In the genomic region with DNA sequence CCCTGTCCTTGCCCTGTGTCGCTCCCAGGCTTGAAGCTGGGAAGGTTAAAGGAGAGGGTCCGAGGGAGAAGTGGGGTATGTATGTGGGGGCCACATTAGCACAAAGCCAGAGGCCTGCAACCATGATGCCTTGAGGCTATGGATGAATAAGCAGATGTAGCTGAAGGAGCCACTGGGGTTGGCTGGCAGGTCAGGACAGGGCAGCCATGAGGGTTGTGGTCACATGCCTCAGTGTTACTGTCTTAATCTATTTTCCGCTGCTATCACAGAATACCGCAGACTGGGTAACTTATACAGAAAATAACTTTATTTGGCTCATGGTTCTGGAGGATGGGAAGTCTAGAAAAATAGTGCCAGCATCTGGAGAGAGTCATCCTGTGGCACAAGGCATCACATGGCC, we compare ENCODE assay signal across 1 cellular context.
TF ChIP-seq lines count a peak whose summit lies in the region.

No MANE protein-coding gene starts in this region.

TF ChIP-seq in H1, 55 proteins besides CTCF, POLR2A, EP300 and RAD21:
- TF ChIP-seq, protein P1, sequence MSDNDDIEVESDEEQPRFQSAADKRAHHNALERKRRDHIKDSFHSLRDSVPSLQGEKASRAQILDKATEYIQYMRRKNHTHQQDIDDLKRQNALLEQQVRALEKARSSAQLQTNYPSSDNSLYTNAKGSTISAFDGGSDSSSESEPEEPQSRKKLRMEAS (IDR thresholded peaks at IDR 0.05), result no peak
- TF ChIP-seq, protein P2, sequence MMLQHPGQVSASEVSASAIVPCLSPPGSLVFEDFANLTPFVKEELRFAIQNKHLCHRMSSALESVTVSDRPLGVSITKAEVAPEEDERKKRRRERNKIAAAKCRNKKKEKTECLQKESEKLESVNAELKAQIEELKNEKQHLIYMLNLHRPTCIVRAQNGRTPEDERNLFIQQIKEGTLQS (IDR thresholded peaks at IDR 0.05; ENCODE audit: insufficient read depth, low read depth, low read length), result no peak
- TF ChIP-seq JUND (IDR thresholded peaks at IDR 0.05; ENCODE audit: low read length) (no peak), CHD1 (IDR thresholded peaks at IDR 0.05; ENCODE audit: low read depth, low read length) (no peak), NRF1 (IDR thresholded peaks at IDR 0.05; ENCODE audit: low read depth, low read length) (no peak), SP1 (IDR thresholded peaks at IDR 0.05; ENCODE audit: low read depth, low read length) (no peak), USF2 (IDR thresholded peaks at IDR 0.05; ENCODE audit: low read length) (no peak), BACH1 (IDR thresholded peaks at IDR 0.05; ENCODE audit: low read length) (no peak), SIRT6 (IDR thresholded peaks at IDR 0.05; ENCODE audit: low read length) (no peak), SP4 (IDR thresholded peaks at IDR 0.05; ENCODE audit: low read length) (no peak), ASH2L (IDR thresholded peaks at IDR 0.05; ENCODE audit: low read length) (no peak), HDAC6 (IDR thresholded peaks at IDR 0.05; ENCODE audit: low read depth, low read length) (no peak), CTBP2 (IDR thresholded peaks at IDR 0.05; ENCODE audit: borderline replicate concordance, insufficient read depth, insufficient read length, low read length) (no peak), GABPA (IDR thresholded peaks at IDR 0.05; ENCODE audit: borderline replicate concordance, insufficient read depth, low read length) (no peak), TBP (IDR thresholded peaks at IDR 0.05; ENCODE audit: low read depth, low read length) (no peak), SUZ12 (IDR thresholded peaks at IDR 0.05; ENCODE audit: low read length) (no peak), FOSL1 (IDR thresholded peaks at IDR 0.05; ENCODE audit: insufficient read depth, low read depth, low read length) (no peak)
- TF ChIP-seq, protein P3, sequence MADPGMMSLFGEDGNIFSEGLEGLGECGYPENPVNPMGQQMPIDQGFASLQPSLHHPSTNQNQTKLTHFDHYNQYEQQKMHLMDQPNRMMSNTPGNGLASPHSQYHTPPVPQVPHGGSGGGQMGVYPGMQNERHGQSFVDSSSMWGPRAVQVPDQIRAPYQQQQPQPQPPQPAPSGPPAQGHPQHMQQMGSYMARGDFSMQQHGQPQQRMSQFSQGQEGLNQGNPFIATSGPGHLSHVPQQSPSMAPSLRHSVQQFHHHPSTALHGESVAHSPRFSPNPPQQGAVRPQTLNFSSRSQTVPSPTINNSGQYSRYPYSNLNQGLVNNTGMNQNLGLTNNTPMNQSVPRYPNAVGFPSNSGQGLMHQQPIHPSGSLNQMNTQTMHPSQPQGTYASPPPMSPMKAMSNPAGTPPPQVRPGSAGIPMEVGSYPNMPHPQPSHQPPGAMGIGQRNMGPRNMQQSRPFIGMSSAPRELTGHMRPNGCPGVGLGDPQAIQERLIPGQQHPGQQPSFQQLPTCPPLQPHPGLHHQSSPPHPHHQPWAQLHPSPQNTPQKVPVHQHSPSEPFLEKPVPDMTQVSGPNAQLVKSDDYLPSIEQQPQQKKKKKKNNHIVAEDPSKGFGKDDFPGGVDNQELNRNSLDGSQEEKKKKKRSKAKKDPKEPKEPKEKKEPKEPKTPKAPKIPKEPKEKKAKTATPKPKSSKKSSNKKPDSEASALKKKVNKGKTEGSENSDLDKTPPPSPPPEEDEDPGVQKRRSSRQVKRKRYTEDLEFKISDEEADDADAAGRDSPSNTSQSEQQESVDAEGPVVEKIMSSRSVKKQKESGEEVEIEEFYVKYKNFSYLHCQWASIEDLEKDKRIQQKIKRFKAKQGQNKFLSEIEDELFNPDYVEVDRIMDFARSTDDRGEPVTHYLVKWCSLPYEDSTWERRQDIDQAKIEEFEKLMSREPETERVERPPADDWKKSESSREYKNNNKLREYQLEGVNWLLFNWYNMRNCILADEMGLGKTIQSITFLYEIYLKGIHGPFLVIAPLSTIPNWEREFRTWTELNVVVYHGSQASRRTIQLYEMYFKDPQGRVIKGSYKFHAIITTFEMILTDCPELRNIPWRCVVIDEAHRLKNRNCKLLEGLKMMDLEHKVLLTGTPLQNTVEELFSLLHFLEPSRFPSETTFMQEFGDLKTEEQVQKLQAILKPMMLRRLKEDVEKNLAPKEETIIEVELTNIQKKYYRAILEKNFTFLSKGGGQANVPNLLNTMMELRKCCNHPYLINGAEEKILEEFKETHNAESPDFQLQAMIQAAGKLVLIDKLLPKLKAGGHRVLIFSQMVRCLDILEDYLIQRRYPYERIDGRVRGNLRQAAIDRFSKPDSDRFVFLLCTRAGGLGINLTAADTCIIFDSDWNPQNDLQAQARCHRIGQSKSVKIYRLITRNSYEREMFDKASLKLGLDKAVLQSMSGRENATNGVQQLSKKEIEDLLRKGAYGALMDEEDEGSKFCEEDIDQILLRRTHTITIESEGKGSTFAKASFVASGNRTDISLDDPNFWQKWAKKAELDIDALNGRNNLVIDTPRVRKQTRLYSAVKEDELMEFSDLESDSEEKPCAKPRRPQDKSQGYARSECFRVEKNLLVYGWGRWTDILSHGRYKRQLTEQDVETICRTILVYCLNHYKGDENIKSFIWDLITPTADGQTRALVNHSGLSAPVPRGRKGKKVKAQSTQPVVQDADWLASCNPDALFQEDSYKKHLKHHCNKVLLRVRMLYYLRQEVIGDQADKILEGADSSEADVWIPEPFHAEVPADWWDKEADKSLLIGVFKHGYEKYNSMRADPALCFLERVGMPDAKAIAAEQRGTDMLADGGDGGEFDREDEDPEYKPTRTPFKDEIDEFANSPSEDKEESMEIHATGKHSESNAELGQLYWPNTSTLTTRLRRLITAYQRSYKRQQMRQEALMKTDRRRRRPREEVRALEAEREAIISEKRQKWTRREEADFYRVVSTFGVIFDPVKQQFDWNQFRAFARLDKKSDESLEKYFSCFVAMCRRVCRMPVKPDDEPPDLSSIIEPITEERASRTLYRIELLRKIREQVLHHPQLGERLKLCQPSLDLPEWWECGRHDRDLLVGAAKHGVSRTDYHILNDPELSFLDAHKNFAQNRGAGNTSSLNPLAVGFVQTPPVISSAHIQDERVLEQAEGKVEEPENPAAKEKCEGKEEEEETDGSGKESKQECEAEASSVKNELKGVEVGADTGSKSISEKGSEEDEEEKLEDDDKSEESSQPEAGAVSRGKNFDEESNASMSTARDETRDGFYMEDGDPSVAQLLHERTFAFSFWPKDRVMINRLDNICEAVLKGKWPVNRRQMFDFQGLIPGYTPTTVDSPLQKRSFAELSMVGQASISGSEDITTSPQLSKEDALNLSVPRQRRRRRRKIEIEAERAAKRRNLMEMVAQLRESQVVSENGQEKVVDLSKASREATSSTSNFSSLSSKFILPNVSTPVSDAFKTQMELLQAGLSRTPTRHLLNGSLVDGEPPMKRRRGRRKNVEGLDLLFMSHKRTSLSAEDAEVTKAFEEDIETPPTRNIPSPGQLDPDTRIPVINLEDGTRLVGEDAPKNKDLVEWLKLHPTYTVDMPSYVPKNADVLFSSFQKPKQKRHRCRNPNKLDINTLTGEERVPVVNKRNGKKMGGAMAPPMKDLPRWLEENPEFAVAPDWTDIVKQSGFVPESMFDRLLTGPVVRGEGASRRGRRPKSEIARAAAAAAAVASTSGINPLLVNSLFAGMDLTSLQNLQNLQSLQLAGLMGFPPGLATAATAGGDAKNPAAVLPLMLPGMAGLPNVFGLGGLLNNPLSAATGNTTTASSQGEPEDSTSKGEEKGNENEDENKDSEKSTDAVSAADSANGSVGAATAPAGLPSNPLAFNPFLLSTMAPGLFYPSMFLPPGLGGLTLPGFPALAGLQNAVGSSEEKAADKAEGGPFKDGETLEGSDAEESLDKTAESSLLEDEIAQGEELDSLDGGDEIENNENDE (IDR thresholded peaks at IDR 0.05; ENCODE audit: insufficient replicate concordance, low read length), result no peak
